In genomic region chr14:52010173-52010693, GRCh38 we compare ENCODE assay signal across 1 cellular context.
TF ChIP-seq lines count a peak whose summit lies in the region.

No MANE protein-coding gene starts in this region.

TF ChIP-seq in HepG2, 621 proteins besides CTCF, POLR2A, EP300 and RAD21:
- TF ChIP-seq ZNF430 (CRISPR knock-in tag; IDR thresholded peaks at IDR 0.05): no peak
- TF ChIP-seq NCOA2 (CRISPR knock-in tag; IDR thresholded peaks at IDR 0.05): no peak
- TF ChIP-seq CCDC6 (CRISPR knock-in tag; IDR thresholded peaks at IDR 0.05): no peak
- TF ChIP-seq HDAC6 (IDR thresholded peaks at IDR 0.05; ENCODE audit: low read depth, low read length): no peak
- TF ChIP-seq MAFK (conservative IDR thresholded peaks at IDR 0.05 in 1 of 2, IDR thresholded peaks at IDR 0.05 in 1 of 2; ENCODE audit: low read length in 2 of 2): peak; percentile 17 to 71; a peak in 2 of 4 replicates
- peak; percentile 31; the same call in 1 of the 2 replicates for TF ChIP-seq MAFF (IDR thresholded peaks at IDR 0.05; ENCODE audit: low read depth, low read length)
